In genomic region chr1:212606042-212606733, GRCh38 we compare ENCODE assay signal across 9 cellular contexts. TPM values are rescaled to one million over a fixed set of nuclear protein-coding genes. Genes with fewer than 3 reads are reported as not detected.
DNase-seq lines count a peak whose midpoint lies in the region; ATAC-seq and TF ChIP-seq lines count a peak whose summit lies in the region.
"Had no signal": no experiment of that assay in that cellular context is flagged by ENCODE, and none has a peak within 500 bp of the region (broad histone marks: within the 10 kb centered on the region; RNA-seq: fewer than 3 reads in every experiment).

No MANE protein-coding gene starts in this region.

- H2BK5ac ChIP-seq in mesendoderm (ENCODE audit: low read length) = no peak overlapping the region

- H3K27me3 Mint-ChIP-seq in activated naive CD8-positive, alpha-beta T cell treated with anti-CD3 and anti-CD28 coated beads, Interleukin-2, amount 50 U/mL, for 24 hours = peaks cover 62% of the 10 kb centered on the region

- peaks cover 16% of the 10 kb centered on the region for H3K79me2 ChIP-seq in mesendoderm (ENCODE audit: control insufficient read depth, insufficient read depth, low read length)

- peaks cover 0 to 44% (median 0%) of the 10 kb centered on the region in 9 donors for H3K27me3 ChIP-seq in heart left ventricle
- H3K27me3 ChIP-seq in mesendoderm (ENCODE audit: insufficient read depth, low read length, poor library complexity) = peaks cover 10% of the 10 kb centered on the region
- peaks cover 0 to 7% (median 2%) of the 10 kb centered on the region in 4 donors for H3K27me3 ChIP-seq in upper lobe of left lung

- H3K18ac ChIP-seq in mesendoderm (ENCODE audit: low read length) = peak overlapping the region; percentile 7

- H3K4me2 ChIP-seq in mesendoderm (ENCODE audit: low read length) = no peak overlapping the region

- ATAC-seq in heart left ventricle = no peak
- no peak for ATAC-seq in left ventricle myocardium superior
- ATAC-seq in activated naive CD8-positive, alpha-beta T cell treated with anti-CD3 and anti-CD28 coated beads, Interleukin-2, amount 50 U/mL, for 24 hours = no peak
- no peak for ATAC-seq in upper lobe of left lung (ENCODE audit: low FRiP score in 2 of 2)

- TF ChIP-seq CTCF in heart left ventricle (IDR thresholded peaks at IDR 0.05) (no peak), upper lobe of left lung (IDR thresholded peaks at IDR 0.05) (peak in 1 of 6 experiments; percentile 16)

- H3K4me3 ChIP-seq in heart left ventricle = peak overlapping the region; percentile 36 to 89 (median 74)
- H3K4me3 ChIP-seq in mesendoderm (ENCODE audit: low read length) = no peak overlapping the region
- H3K4me3 ChIP-seq in upper lobe of left lung = peak overlapping the region; percentile 5 to 73 (median 60)

- no peak for DNase-seq in heart left ventricle
- DNase-seq in left ventricle myocardium superior = no peak
- DNase-seq in activated naive CD8-positive, alpha-beta T cell treated with anti-CD3 and anti-CD28 coated beads, Interleukin-2, amount 50 U/mL, for 24 hours = no peak
- peak; percentile 69 for DNase-seq in mesendoderm
- no peak for DNase-seq in upper lobe of left lung
- no peak for DNase-seq in stimulated activated CD4-positive, alpha-beta T cell treated with anti-CD3 and anti-CD28 coated beads, Interleukin-2, amount 100 ng/mL, for 24 hours
- no peak for DNase-seq in T-helper 9 cell
- DNase-seq in NCI-H146 (lab: John Stamatoyannopoulos, UW) = no peak
- DNase-seq: DMS79 treated with DMSO at 0.1 percent for 48 hours had no signal

- intact Hi-C loops in heart left ventricle (cut with DNase I) (loop anchor here in 9 of 10 donors (2.0 to 5.0 kb wide), 8 partner anchors 39 to 129 kb away; no protein-coding TSS in a partner anchor), left ventricle myocardium superior (cut with micrococcal nuclease) (no loop called here)

- no peaks in the 10 kb centered on the region for H3K9me3 ChIP-seq in heart left ventricle
- H3K9me3 ChIP-seq in upper lobe of left lung = no peaks in the 10 kb centered on the region

- TF ChIP-seq POLR2A in heart left ventricle (IDR thresholded peaks at IDR 0.05) (no peak), upper lobe of left lung (IDR thresholded peaks at IDR 0.05) (no peak)

- no peak overlapping the region for H2AK5ac ChIP-seq in mesendoderm (ENCODE audit: low read length)

- peak overlapping the region; percentile 30 for H3K9ac ChIP-seq in mesendoderm (ENCODE audit: low read length)

- no peak overlapping the region for H3K23ac ChIP-seq in mesendoderm (ENCODE audit: low read length)

- H4K5ac ChIP-seq in mesendoderm (ENCODE audit: low read length) = no peak overlapping the region

- no peak for TF ChIP-seq EP300 in upper lobe of left lung (IDR thresholded peaks at IDR 0.05)

- no peaks in the 10 kb centered on the region for H3K9me3 Mint-ChIP-seq in activated naive CD8-positive, alpha-beta T cell treated with anti-CD3 and anti-CD28 coated beads, Interleukin-2, amount 50 U/mL, for 24 hours

- peak overlapping the region; percentile 59 for H3K27ac Mint-ChIP-seq in activated naive CD8-positive, alpha-beta T cell treated with anti-CD3 and anti-CD28 coated beads, Interleukin-2, amount 50 U/mL, for 24 hours

- H3K4me3 Mint-ChIP-seq in activated naive CD8-positive, alpha-beta T cell treated with anti-CD3 and anti-CD28 coated beads, Interleukin-2, amount 50 U/mL, for 24 hours = peak overlapping the region; percentile 91

- H3K79me1 ChIP-seq in mesendoderm (ENCODE audit: low read length) = peaks cover 8% of the 10 kb centered on the region

- H4K8ac ChIP-seq in mesendoderm (ENCODE audit: low read depth, low read length) = no peak overlapping the region

- H3K4ac ChIP-seq in mesendoderm (ENCODE audit: low read depth, low read length) = no peak overlapping the region

- peak overlapping the region; percentile 72 for H3K56ac ChIP-seq in mesendoderm (ENCODE audit: low read length)

- H2BK120ac ChIP-seq in mesendoderm (ENCODE audit: low read depth, low read length) = no peak overlapping the region

- 6 to 13% (median 9%) methylated on average over 9 of the region's 9 CpGs for WGBS in heart left ventricle, 4 donors
- no CpG with 5 or more reads among the region's 9 CpGs for WGBS in mesendoderm (ENCODE audit: extremely low coverage, insufficient coverage, low lambda C conversion rate)
- WGBS in upper lobe of left lung, 2 donors = 2 to 5% methylated on average over 9 of the region's 9 CpGs

- H3K36me3 Mint-ChIP-seq in activated naive CD8-positive, alpha-beta T cell treated with anti-CD3 and anti-CD28 coated beads, Interleukin-2, amount 50 U/mL, for 24 hours (ENCODE audit: low read depth) = peaks cover 12% of the 10 kb centered on the region

- H3K36me3 ChIP-seq in heart left ventricle (no peaks in the 10 kb centered on the region), mesendoderm (ENCODE audit: control insufficient read depth, insufficient read depth, low read length) (no peaks in the 10 kb centered on the region), upper lobe of left lung (no peaks in the 10 kb centered on the region)

- H3K27ac ChIP-seq in heart left ventricle = peak overlapping the region in 4 of 12 donors; percentile 11 to 96 (median 55)
- peak overlapping the region; percentile 49 for H3K27ac ChIP-seq in mesendoderm (ENCODE audit: low read depth, low read length)
- peak overlapping the region; percentile 91 to 99 (median 98) for H3K27ac ChIP-seq in upper lobe of left lung

- H2BK15ac ChIP-seq in mesendoderm (replicated peaks; ENCODE audit: low read depth) = no peak overlapping the region

- H3K4me1 ChIP-seq in heart left ventricle (peaks cover 0 to 46% (median 35%) of the 10 kb centered on the region in 12 donors), mesendoderm (ENCODE audit: control insufficient read depth, low read depth, low read length) (peaks cover 20% of the 10 kb centered on the region), upper lobe of left lung (peaks cover 30 to 43% (median 37%) of the 10 kb centered on the region in 4 donors)

- H3K4me1 Mint-ChIP-seq in activated naive CD8-positive, alpha-beta T cell treated with anti-CD3 and anti-CD28 coated beads, Interleukin-2, amount 50 U/mL, for 24 hours = peaks cover 52% of the 10 kb centered on the region

RNA-seq across cellular contexts. Expression of gene ATF3, which starts 2.4 kb away (rescaled TPM):
- total RNA-seq in heart left ventricle (10 to 100 TPM in 5 of 9 donors, 1 to 10 TPM in 4; 4.6 to 49.0 (median 11.0) TPM), left ventricle myocardium superior (14.6 TPM), upper lobe of left lung (10 to 100 TPM in 5 of 6 donors, 1 to 10 TPM in 1; 7.3 to 69.3 (median 21.2) TPM)
- polyA plus RNA-seq in heart left ventricle = 10 to 100 TPM; 17.8 to 74.5 TPM
- polyA plus RNA-seq in mesendoderm (2013, experiment 1 of 2) = 19.0 TPM
- polyA plus RNA-seq in mesendoderm (2013, experiment 2 of 2) = 21.3 TPM
